In genomic region chr22:44085743-44086741, GRCh38 we compare ENCODE assay signal across 10 cellular contexts.
DNase-seq lines count a peak whose midpoint lies in the region; ATAC-seq, FAIRE-seq and TF ChIP-seq lines count a peak whose summit lies in the region.
"Had no signal": no experiment of that assay in that cellular context is flagged by ENCODE, and none has a peak within 500 bp of the region (broad histone marks: within the 10 kb centered on the region; RNA-seq: fewer than 3 reads in every experiment).

No MANE protein-coding gene starts in this region.

- ATAC-seq in HepG2 = peak; percentile 64

- H3K27ac ChIP-seq in H9 (ENCODE audit: insufficient read length, low read depth, low read length) (no peak overlapping the region), HepG2 (ENCODE audit: extremely low read length, insufficient read depth, low read length) (no peak overlapping the region), vagina (peak overlapping the region; percentile 74)
- H3K27ac ChIP-seq: SK-N-MC had no signal

- H3K36me3 ChIP-seq in HepG2 (replicated peaks in 1 of 2; ENCODE audit: control insufficient read depth in 1 of 2, insufficient read depth in 2 of 2, low read length in 2 of 2) (no peaks in the 10 kb centered on the region), vagina (no peaks in the 10 kb centered on the region)

- H3K79me2 ChIP-seq in H9 (ENCODE audit: insufficient read depth, low read length) = no peaks in the 10 kb centered on the region
- H3K79me2 ChIP-seq in HepG2 (ENCODE audit: insufficient read depth, low read length) = no peaks in the 10 kb centered on the region

- no peak overlapping the region for H3K18ac ChIP-seq in H9 (ENCODE audit: insufficient read length, low read depth, low read length)

- no peak overlapping the region for H2BK12ac ChIP-seq in H9 (ENCODE audit: insufficient read length, low read depth, low read length)

- H3T11ph ChIP-seq in H9 (ENCODE audit: low read length) = no peak overlapping the region

- no peak overlapping the region for H3K4me3 Mint-ChIP-seq in H9

- peak; percentile 76 for DNase-seq in Caki2 (ENCODE audit: low read depth)
- peak; percentile 43 for DNase-seq in H9
- peak; percentile 18 for DNase-seq in NCI-H526 treated with DMSO at 0.1 percent for 48 hours (lab: John Stamatoyannopoulos, UW)
- peak; percentile 4 for DNase-seq in central memory CD4-positive, alpha-beta T cell
- peak; percentile 43 for DNase-seq in HepG2 (ENCODE audit: low spot score)
- DNase-seq in vagina (ENCODE audit: extremely low spot score in 2 of 2) = peak in 1 of 2 donors; percentile 92
- no peak for DNase-seq in activated CD8-positive, alpha-beta memory T cell treated with anti-CD3 and anti-CD28 coated beads, Interleukin-2, amount 50 U/mL, for 48 hours
- DNase-seq in OCI-M2 (lab: John Stamatoyannopoulos, UW; ENCODE audit: unreplicated experiment) = no peak

- H4K8ac ChIP-seq in H9 (replicated peaks; ENCODE audit: insufficient read length, low read depth, low read length) = no peak overlapping the region

- H3K27ac Mint-ChIP-seq in H9 = peak overlapping the region; percentile 13 to 56 (median 33); a peak in 4 of 7 replicates

- TF ChIP-seq POLR2A in HepG2 (IDR thresholded peaks at IDR 0.05; ENCODE audit: insufficient read depth in 1 of 2, low read depth in 2 of 2, low read length in 2 of 2) = no peak
- no peak for TF ChIP-seq POLR2A in vagina (IDR thresholded peaks at IDR 0.05)

- H3K4me1 Mint-ChIP-seq in H9 = peaks cover 22 to 26% of the 10 kb centered on the region in 2 experiments

- no peak overlapping the region for H3K9ac ChIP-seq in H9 (ENCODE audit: extremely low read depth, insufficient read length, low read length)
- no peak overlapping the region for H3K9ac ChIP-seq in HepG2 (ENCODE audit: insufficient read depth, low read depth, low read length)

- no peaks in the 10 kb centered on the region for H3K79me1 ChIP-seq in H9 (ENCODE audit: insufficient read depth, low read depth, low read length, poor library complexity, severe bottlenecking)

- H4K5ac ChIP-seq in H9 (ENCODE audit: insufficient read length, low read depth, low read length) = no peak overlapping the region

- no peak for TF ChIP-seq RAD21 in HepG2 (CRISPR knock-in tag; IDR thresholded peaks at IDR 0.05)

- H3K9me3 Mint-ChIP-seq in H9 = no peaks in the 10 kb centered on the region

- no peak overlapping the region for H3K23ac ChIP-seq in H9 (ENCODE audit: insufficient read length, low read depth, low read length)

- no peak overlapping the region for H2BK15ac ChIP-seq in H9 (ENCODE audit: low read depth, low read length)

- H2AK5ac ChIP-seq in H9 (ENCODE audit: insufficient read length, low read length) = no peak overlapping the region

- peak; percentile 79 for FAIRE-seq in HepG2 (lab: Jason Lieb, UNC)

- H3K56ac ChIP-seq in H9 (ENCODE audit: insufficient read length, low read depth, low read length) = no peak overlapping the region

- no peak for TF ChIP-seq EP300 in HepG2 (IDR thresholded peaks at IDR 0.05; ENCODE audit: low read depth in 2 of 2, low read length in 2 of 2)
- TF ChIP-seq EP300 in HepG2 (CRISPR knock-in tag; IDR thresholded peaks at IDR 0.05; ENCODE audit: borderline replicate concordance) = no peak

- in situ Hi-C loops in Caki2 (cut with HindIII; ENCODE audit: low pct_unique_long_range_greater_than_20kb, low sequenced_read_pairs) (loop anchor here (10.0 kb wide), 1 partner anchor 81 kb away; no protein-coding TSS in a partner anchor), HepG2 (cut with HindIII; ENCODE audit: extremely low pct_ligation_motif_present, low pct_unique_long_range_greater_than_20kb) (loop anchor here (5.0 kb wide), 2 partner anchors 89 to 541 kb away; no protein-coding TSS in a partner anchor)

- no peaks in the 10 kb centered on the region; a peak in 2 of 7 replicates for H3K36me3 Mint-ChIP-seq in H9 (ENCODE audit: insufficient read depth in 1 of 3, low read depth in 3 of 3)

- no peaks in the 10 kb centered on the region; the same call in 1 of the 2 replicates for H3K4me1 ChIP-seq in H9 (ENCODE audit: insufficient read depth, low read length)
- no peaks in the 10 kb centered on the region for H3K4me1 ChIP-seq in HepG2 (ENCODE audit: insufficient read depth, low read length)
- peaks cover 55% of the 10 kb centered on the region for H3K4me1 ChIP-seq in vagina

- CTCF ChIA-PET in HepG2 (lab: Yijun Ruan, JAX; ENCODE audit: low intra/inter-chr PET ratio, low total read pairs) = interaction anchor here (1.8 kb wide), 1 partner anchor 93 kb away, joined by 17 read pairs; no protein-coding TSS in a partner anchor

- H3K27me3 Mint-ChIP-seq in H9 (ENCODE audit: low read depth) = no peaks in the 10 kb centered on the region; the same call in none of the 2 replicates

- no TSS peak for BruUV-seq in HepG2 (replicated peaks; lab: Mats Ljungman, UMichigan)

- H2BK5ac ChIP-seq in H9 (ENCODE audit: insufficient read length, low read length) = no peak overlapping the region

- WGBS in H9 (ENCODE audit: extremely low coverage, insufficient read length, low lambda C conversion rate) = no CpG with 5 or more reads among the region's 21 CpGs
- 23% methylated on average over 15 of the region's 21 CpGs for WGBS in HepG2 (ENCODE audit: low lambda C conversion rate)

- no peak overlapping the region for H2BK120ac ChIP-seq in H9 (ENCODE audit: low read depth, low read length, poor library complexity, severe bottlenecking)

- H3K14ac ChIP-seq in H9 (ENCODE audit: insufficient read depth, low read length) = no peak overlapping the region

- H3K4me3 ChIP-seq in HepG2 (replicated peaks in 1 of 3; ENCODE audit: insufficient read depth in 1 of 3, low read depth in 2 of 3, low read length in 3 of 3) (no peak overlapping the region), vagina (no peak overlapping the region)
- H3K4me3 ChIP-seq: SK-N-MC, skin epidermis had no signal

- no peaks in the 10 kb centered on the region for H3K27me3 ChIP-seq in H9 (ENCODE audit: insufficient read depth, low read length)
- H3K27me3 ChIP-seq in HepG2 (ENCODE audit: control insufficient read depth in 1 of 2, insufficient read depth in 2 of 2, low read length in 2 of 2) = peaks cover 0 to 8% of the 10 kb centered on the region in 2 experiments; a peak in 1 of 5 replicates
- H3K27me3 ChIP-seq in vagina = no peaks in the 10 kb centered on the region

- H3K9me3 ChIP-seq in H9 (ENCODE audit: control insufficient read depth, low read depth, low read length) = no peaks in the 10 kb centered on the region
- no peaks in the 10 kb centered on the region for H3K9me3 ChIP-seq in HepG2 (ENCODE audit: low read length)
- no peaks in the 10 kb centered on the region for H3K9me3 ChIP-seq in vagina

- no peak overlapping the region for H2AFZ ChIP-seq in H9 (ENCODE audit: low read length)
- H2AFZ ChIP-seq in HepG2 (ENCODE audit: low read length) = no peak overlapping the region

- intact Hi-C loops in HepG2 (cut with micrococcal nuclease; ENCODE audit: unreplicated experiment) = no loop called here
- intact Hi-C loops in vagina (cut with DNase I) = loop anchor here (10.0 kb wide), 1 partner anchor 539 kb away; no protein-coding TSS in a partner anchor

- H3K23me2 ChIP-seq in H9 (ENCODE audit: insufficient read length, low read depth, low read length, poor library complexity, severe bottlenecking) = no peaks in the 10 kb centered on the region

- TF ChIP-seq CTCF in H9 (conservative IDR thresholded peaks at IDR 0.05) (peak; percentile 66), HepG2 (CRISPR knock-in tag; IDR thresholded peaks at IDR 0.05) (peak; percentile 73), vagina (IDR thresholded peaks at IDR 0.05) (no peak)

- H4K20me1 ChIP-seq in H9 (ENCODE audit: control insufficient read depth, insufficient read depth, insufficient read length) (no peaks in the 10 kb centered on the region), HepG2 (ENCODE audit: insufficient read depth, low read length) (no peaks in the 10 kb centered on the region; the same call in 1 of the 2 replicates)

- no peak overlapping the region for H3K4me2 ChIP-seq in H9 (ENCODE audit: insufficient read depth, insufficient read length, low read length)
- no peak overlapping the region for H3K4me2 ChIP-seq in HepG2 (ENCODE audit: low read depth, low read length)

- POLR2A ChIA-PET in HepG2 (lab: Yijun Ruan, JAX) = no interaction called here

- H3K4ac ChIP-seq in H9 (ENCODE audit: low read depth, low read length) = no peak overlapping the region

- H4K91ac ChIP-seq in H9 (ENCODE audit: insufficient read length, low read depth, low read length) = no peak overlapping the region

- no peak overlapping the region for H2BK20ac ChIP-seq in H9 (ENCODE audit: low read depth, low read length, poor library complexity, severe bottlenecking)

TF ChIP-seq in HepG2, 621 proteins besides CTCF, POLR2A, EP300 and RAD21:
- TF ChIP-seq ZNF670 (CRISPR knock-in tag; IDR thresholded peaks at IDR 0.05; ENCODE audit: borderline replicate concordance) (no peak), SMC3 (IDR thresholded peaks at IDR 0.05; ENCODE audit: low read length) (peak; percentile 55), STAG1 (CRISPR knock-in tag; IDR thresholded peaks at IDR 0.05) (peak; percentile 72)

Comparison
In these comparisons a context has a peak if more than half of its experiments do, and no peak if none do; other contexts are left out.
1. DNase-seq: peak in Caki2 (single experiment), H9 (single experiment), NCI-H526 treated with DMSO at 0.1 percent for 48 hours (single experiment), central memory CD4-positive, alpha-beta T cell (single experiment) and HepG2 (single experiment); none in activated CD8-positive, alpha-beta memory T cell treated with anti-CD3 and anti-CD28 coated beads, Interleukin-2, amount 50 U/mL, for 48 hours (single experiment) and OCI-M2 (single experiment).
2. CTCF ChIP-seq: peak in H9 (single experiment) and HepG2 (single experiment); none in vagina (0 of 3).